ENCODE assay signal across 32 cellular contexts in the genomic region with DNA sequence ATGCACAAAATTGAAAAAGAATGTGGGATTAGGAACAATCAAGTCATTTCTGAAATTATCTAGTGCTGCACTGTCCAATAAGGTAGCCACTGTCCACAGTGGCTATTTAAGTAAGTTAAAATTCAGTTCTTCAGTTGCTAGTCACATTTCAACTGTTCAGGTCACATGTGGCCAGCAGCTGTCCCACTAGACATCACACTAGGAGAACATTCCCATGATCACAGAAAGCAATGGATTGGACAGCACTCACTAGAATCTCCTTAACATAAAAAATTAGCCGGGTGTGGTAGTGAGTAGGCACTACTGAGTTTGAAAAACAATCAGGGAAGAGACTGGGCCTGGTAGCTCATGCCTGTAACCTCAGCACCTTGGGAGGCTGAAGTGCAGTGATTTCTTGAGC. TPM values are rescaled to one million over a fixed set of nuclear protein-coding genes. Genes with fewer than 3 reads are reported as not detected.
"Had no signal": no experiment of that assay in that cellular context is flagged by ENCODE, and none has a peak within 500 bp of the region (broad histone marks: within the 10 kb centered on the region; RNA-seq: fewer than 3 reads in every experiment).

No MANE protein-coding gene starts in this region.

- H3K27ac ChIP-seq: colonic mucosa, epithelial cell of prostate, gastrocnemius medialis, lower lobe of right lung, neutrophil, pancreas, right lobe of liver, stomach, thyroid gland, vagina had no signal

- H3K27me3 Mint-ChIP-seq: dendritic cell treated with granulocyte-macrophage colony-stimulating factor and Interleukin-4, amounts not matched to agents 40 ng/mL and 50 ng/mL, for 4 days; naive B cell; natural killer cell treated with Interleukin-12 subunit alpha and Interleukin-12 subunit beta and Interleukin-15 and Interleukin-18, amount 100 ng/mL, for 72 hours had no signal

- H3K4me1 Mint-ChIP-seq: endodermal cell, neural crest cell had no signal

- H3K4me3 Mint-ChIP-seq: dendritic cell treated with granulocyte-macrophage colony-stimulating factor and Interleukin-4, amounts not matched to agents 40 ng/mL and 50 ng/mL, for 4 days; endodermal cell; naive B cell; natural killer cell treated with Interleukin-12 subunit alpha and Interleukin-12 subunit beta and Interleukin-15 and Interleukin-18, amount 100 ng/mL, for 72 hours; neural crest cell had no signal

- DNase-seq: colonic mucosa; effector CD8-positive, alpha-beta T cell; endodermal cell; gastrocnemius medialis; head of caudate nucleus; left ventricle myocardium superior; lower lobe of right lung; naive B cell; pancreas; retina; right lobe of liver; stimulated activated CD4-positive, alpha-beta T cell treated with anti-CD3 and anti-CD28 coated beads, Interleukin-12 subunit alpha, Interleukin-12 subunit beta, amount 100 ng/mL, for 4 hours; stimulated activated CD4-positive, alpha-beta T cell treated with anti-CD3 and anti-CD28 coated beads, Interleukin-1b, Interleukin-23, amount 100 ng/mL, for 48 hours; stimulated activated CD4-positive, alpha-beta T cell treated with anti-CD3 and anti-CD28 coated beads, Interleukin-4, amount 100 ng/mL, for 1 hour; stimulated activated CD8-positive, alpha-beta memory T cell treated with anti-CD3 and anti-CD28 coated beads, Interleukin-4, amount 100 ng/mL, for 48 hours; stimulated activated naive CD4-positive, alpha-beta T cell treated with Interleukin-2 at 50 U/mL for 16 hours; stomach; thyroid gland; trophoblast cell had no signal

- H3K4me3 ChIP-seq: colonic mucosa, gastrocnemius medialis, lower lobe of right lung, pancreas, right lobe of liver, smooth muscle cell, stomach, thyroid gland, vagina had no signal

- ATAC-seq: esophagus mucosa; gastrocnemius medialis; left ventricle myocardium superior; lower lobe of right lung; natural killer cell treated with Interleukin-12 subunit alpha and Interleukin-12 subunit beta and Interleukin-15 and Interleukin-18, amount 100 ng/mL, for 72 hours; pancreas; right lobe of liver had no signal

- H3K9me3 Mint-ChIP-seq: dendritic cell treated with granulocyte-macrophage colony-stimulating factor and Interleukin-4, amounts not matched to agents 40 ng/mL and 50 ng/mL, for 4 days; endodermal cell; naive B cell; natural killer cell treated with Interleukin-12 subunit alpha and Interleukin-12 subunit beta and Interleukin-15 and Interleukin-18, amount 100 ng/mL, for 72 hours; neural crest cell had no signal

- H3K27ac Mint-ChIP-seq: dendritic cell treated with granulocyte-macrophage colony-stimulating factor and Interleukin-4, amounts not matched to agents 40 ng/mL and 50 ng/mL, for 4 days; endodermal cell; natural killer cell treated with Interleukin-12 subunit alpha and Interleukin-12 subunit beta and Interleukin-15 and Interleukin-18, amount 100 ng/mL, for 72 hours had no signal

RNA-seq across cellular contexts. Expression of gene ACTA1, which starts 40.6 kb away (rescaled TPM):
- total RNA-seq: fibroblast of lung; glomerular endothelial cell; mesenteric fat pad; natural killer cell treated with Interleukin-12 subunit alpha and Interleukin-12 subunit beta and Interleukin-15 and Interleukin-18, amount 100 ng/mL, for 72 hours; pulmonary artery endothelial cell; subcutaneous adipose tissue; vagina had no signal
